In the genomic region with DNA sequence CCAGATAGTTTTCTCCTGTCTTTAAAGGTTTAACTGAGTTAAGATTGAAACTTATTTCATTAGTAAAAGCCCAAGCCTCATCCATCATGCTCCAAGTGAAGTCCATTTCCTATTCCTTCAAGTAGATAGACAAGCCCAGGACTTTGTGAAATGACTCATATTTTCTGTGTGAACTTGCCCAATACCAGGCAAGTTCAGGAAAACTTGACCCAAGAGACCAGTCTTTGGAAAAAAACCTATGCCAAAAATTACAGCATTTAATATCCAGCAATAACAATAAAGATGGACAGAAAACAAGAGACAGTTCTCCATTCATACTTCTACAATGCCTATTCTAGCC, we compare ENCODE assay signal across 8 cellular contexts. TPM values are rescaled to one million over a fixed set of nuclear protein-coding genes. Genes with fewer than 3 reads are reported as not detected.
DNase-seq lines count a peak whose midpoint lies in the region; ATAC-seq, FAIRE-seq and TF ChIP-seq lines count a peak whose summit lies in the region.

No MANE protein-coding gene starts in this region.

- H3K27ac Mint-ChIP-seq in IgD-negative memory B cell, result peak overlapping the region; percentile 93 to 100 (median 94)
- peak overlapping the region; percentile 96 for H3K27ac Mint-ChIP-seq in activated naive CD8-positive, alpha-beta T cell
- peak overlapping the region; percentile 97 for H3K27ac Mint-ChIP-seq in stimulated activated naive B cell treated with anti-CD40 and anti-IgM and Interleukin-4, amounts not matched to agents 10 μg/mL and 1 μg/mL and 100 μg/mL, for 72 hours

- ATAC-seq in stimulated activated naive B cell treated with anti-CD40 and anti-IgM and Interleukin-4, amounts not matched to agents 10 μg/mL and 1 μg/mL and 100 μg/mL, for 72 hours (replicated peaks), result no peak
- ATAC-seq in GM18867 (IDR thresholded peaks at IDR 0.05; ENCODE audit: unreplicated experiment), result no peak
- no peak for ATAC-seq in GM19324 (IDR thresholded peaks at IDR 0.05; ENCODE audit: low FRiP score, unreplicated experiment)

- FAIRE-seq in H54 (lab: Jason Lieb, UNC), result no peak

- H3K36me3 Mint-ChIP-seq in IgD-negative memory B cell, result peaks cover under 1% of the 10 kb centered on the region
- no peaks in the 10 kb centered on the region for H3K36me3 Mint-ChIP-seq in activated naive CD8-positive, alpha-beta T cell
- H3K36me3 Mint-ChIP-seq in stimulated activated naive B cell treated with anti-CD40 and anti-IgM and Interleukin-4, amounts not matched to agents 10 μg/mL and 1 μg/mL and 100 μg/mL, for 72 hours, result peaks cover 9 to 24% of the 10 kb centered on the region in 2 donors

- no peaks in the 10 kb centered on the region for H3K27me3 Mint-ChIP-seq in IgD-negative memory B cell
- no peaks in the 10 kb centered on the region for H3K27me3 Mint-ChIP-seq in activated naive CD8-positive, alpha-beta T cell
- H3K27me3 Mint-ChIP-seq in stimulated activated naive B cell treated with anti-CD40 and anti-IgM and Interleukin-4, amounts not matched to agents 10 μg/mL and 1 μg/mL and 100 μg/mL, for 72 hours, result no peaks in the 10 kb centered on the region

- peaks cover 33 to 47% (median 34%) of the 10 kb centered on the region in 3 donors for H3K4me1 Mint-ChIP-seq in IgD-negative memory B cell
- H3K4me1 Mint-ChIP-seq in activated naive CD8-positive, alpha-beta T cell (ENCODE audit: low read depth), result peaks cover 50% of the 10 kb centered on the region
- peaks cover 32 to 71% of the 10 kb centered on the region in 2 donors for H3K4me1 Mint-ChIP-seq in stimulated activated naive B cell treated with anti-CD40 and anti-IgM and Interleukin-4, amounts not matched to agents 10 μg/mL and 1 μg/mL and 100 μg/mL, for 72 hours

- DNase-seq in hepatic stellate cell (ENCODE audit: low spot score), result peak; percentile 18
- DNase-seq in stimulated activated naive B cell treated with anti-CD40 and anti-IgM and Interleukin-4, amounts not matched to agents 10 μg/mL and 1 μg/mL and 100 μg/mL, for 72 hours, result no peak
- no peak for DNase-seq in Kasumi-1 (lab: John Stamatoyannopoulos, UW)
- no peak for DNase-seq in H54 (ENCODE audit: insufficient read length, low spot score)

- no peak for TF ChIP-seq POLR2A in H54 (IDR thresholded peaks at IDR 0.05; ENCODE audit: low read depth, low read length)

- H3K4me3 Mint-ChIP-seq in IgD-negative memory B cell, result peak overlapping the region; percentile 86 to 97 (median 96)
- peak overlapping the region; percentile 96 for H3K4me3 Mint-ChIP-seq in activated naive CD8-positive, alpha-beta T cell
- H3K4me3 Mint-ChIP-seq in stimulated activated naive B cell treated with anti-CD40 and anti-IgM and Interleukin-4, amounts not matched to agents 10 μg/mL and 1 μg/mL and 100 μg/mL, for 72 hours, result peak overlapping the region; percentile 96 to 97

- no peaks in the 10 kb centered on the region for H3K9me3 Mint-ChIP-seq in IgD-negative memory B cell
- H3K9me3 Mint-ChIP-seq in activated naive CD8-positive, alpha-beta T cell (ENCODE audit: low read depth), result no peaks in the 10 kb centered on the region
- no peaks in the 10 kb centered on the region for H3K9me3 Mint-ChIP-seq in stimulated activated naive B cell treated with anti-CD40 and anti-IgM and Interleukin-4, amounts not matched to agents 10 μg/mL and 1 μg/mL and 100 μg/mL, for 72 hours

RNA-seq across cellular contexts. Expression of gene RAB29, which starts 0.4 kb away (rescaled TPM):
- polyA plus RNA-seq in IgD-negative memory B cell, result 92.2 TPM

RNA-seq across cellular contexts. Expression of gene NUCKS1, which starts 25.7 kb away (rescaled TPM):
- 14.6 TPM for polyA plus RNA-seq in IgD-negative memory B cell

RNA-seq across cellular contexts. Expression of gene SLC41A1, which starts 37.3 kb away (rescaled TPM):
- 10.9 TPM for polyA plus RNA-seq in IgD-negative memory B cell
